1 cellular context compared by ENCODE assay signal in the genomic region with DNA sequence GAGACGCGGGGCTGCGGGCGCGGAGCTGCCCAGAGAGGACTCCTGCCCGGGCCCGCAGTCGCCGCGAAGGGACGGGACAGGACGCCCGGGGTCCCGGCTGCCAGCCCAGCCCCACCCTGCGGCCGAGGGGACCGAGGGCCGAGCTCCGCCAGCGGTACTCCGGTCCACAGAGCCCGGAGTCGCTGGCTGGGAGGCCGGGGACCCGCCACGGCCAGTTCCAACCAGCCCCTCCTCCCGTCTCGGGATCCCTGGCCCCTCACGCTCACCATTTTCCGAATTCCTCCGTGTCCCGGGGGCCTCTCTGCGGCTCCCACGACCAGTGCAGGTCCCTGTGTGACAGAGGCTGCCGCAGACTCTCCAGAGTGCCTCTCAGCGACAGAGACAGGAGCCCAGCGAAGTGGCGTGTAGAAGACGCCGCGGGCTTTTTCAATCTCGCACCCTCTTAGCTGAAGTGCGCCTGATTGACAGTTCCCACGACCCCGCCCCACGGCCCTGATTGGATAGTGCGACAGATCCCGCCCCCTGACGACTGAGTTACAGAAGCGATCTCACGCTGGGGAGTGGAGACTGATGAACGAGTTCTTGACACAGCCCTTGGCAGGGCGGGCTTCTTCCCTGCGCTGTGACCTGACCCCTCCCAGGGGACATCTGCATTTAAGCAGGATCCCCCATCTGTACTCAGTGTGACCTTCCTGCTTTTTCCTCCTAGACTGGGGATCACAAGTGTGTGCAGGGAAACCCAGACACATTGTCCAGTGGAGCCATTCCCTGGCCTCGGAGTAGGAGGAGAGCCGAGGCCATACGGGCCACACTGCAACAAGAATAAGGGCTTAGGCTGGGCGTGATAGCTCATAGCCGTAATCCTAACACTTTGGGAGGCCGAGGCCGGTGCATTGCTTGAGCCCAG.
A peak's percentile ranks its signal among the peaks of the same experiment; 100 is the strongest.
TF ChIP-seq lines count a peak whose summit lies in the region.

No MANE protein-coding gene starts in this region.

TF ChIP-seq in K562, 482 proteins besides CTCF, POLR2A, EP300 and RAD21 (continued from another document and continues in another):
- TF ChIP-seq, protein P1, sequence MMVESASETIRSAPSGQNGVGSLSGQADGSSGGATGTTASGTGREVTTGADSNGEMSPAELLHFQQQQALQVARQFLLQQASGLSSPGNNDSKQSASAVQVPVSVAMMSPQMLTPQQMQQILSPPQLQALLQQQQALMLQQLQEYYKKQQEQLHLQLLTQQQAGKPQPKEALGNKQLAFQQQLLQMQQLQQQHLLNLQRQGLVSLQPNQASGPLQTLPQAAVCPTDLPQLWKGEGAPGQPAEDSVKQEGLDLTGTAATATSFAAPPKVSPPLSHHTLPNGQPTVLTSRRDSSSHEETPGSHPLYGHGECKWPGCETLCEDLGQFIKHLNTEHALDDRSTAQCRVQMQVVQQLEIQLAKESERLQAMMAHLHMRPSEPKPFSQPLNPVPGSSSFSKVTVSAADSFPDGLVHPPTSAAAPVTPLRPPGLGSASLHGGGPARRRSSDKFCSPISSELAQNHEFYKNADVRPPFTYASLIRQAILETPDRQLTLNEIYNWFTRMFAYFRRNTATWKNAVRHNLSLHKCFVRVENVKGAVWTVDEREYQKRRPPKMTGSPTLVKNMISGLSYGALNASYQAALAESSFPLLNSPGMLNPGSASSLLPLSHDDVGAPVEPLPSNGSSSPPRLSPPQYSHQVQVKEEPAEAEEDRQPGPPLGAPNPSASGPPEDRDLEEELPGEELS (CRISPR knock-in tag; IDR thresholded peaks at IDR 0.05; ENCODE audit: borderline replicate concordance): no peak
- no peak for TF ChIP-seq ZZZ3 (IDR thresholded peaks at IDR 0.05)
- TF ChIP-seq TCF7 (IDR thresholded peaks at IDR 0.05; ENCODE audit: borderline replicate concordance): no peak
- TF ChIP-seq ZNF146 (CRISPR knock-in tag; IDR thresholded peaks at IDR 0.05; ENCODE audit: unreplicated experiment): no peak
- TF ChIP-seq HMG20A (CRISPR knock-in tag; conservative IDR thresholded peaks at IDR 0.05): no peak
- peak; percentile 51; the same call in 1 of the 2 replicates for TF ChIP-seq CBFB (CRISPR knock-in tag; IDR thresholded peaks at IDR 0.05)
- TF ChIP-seq, protein P2, sequence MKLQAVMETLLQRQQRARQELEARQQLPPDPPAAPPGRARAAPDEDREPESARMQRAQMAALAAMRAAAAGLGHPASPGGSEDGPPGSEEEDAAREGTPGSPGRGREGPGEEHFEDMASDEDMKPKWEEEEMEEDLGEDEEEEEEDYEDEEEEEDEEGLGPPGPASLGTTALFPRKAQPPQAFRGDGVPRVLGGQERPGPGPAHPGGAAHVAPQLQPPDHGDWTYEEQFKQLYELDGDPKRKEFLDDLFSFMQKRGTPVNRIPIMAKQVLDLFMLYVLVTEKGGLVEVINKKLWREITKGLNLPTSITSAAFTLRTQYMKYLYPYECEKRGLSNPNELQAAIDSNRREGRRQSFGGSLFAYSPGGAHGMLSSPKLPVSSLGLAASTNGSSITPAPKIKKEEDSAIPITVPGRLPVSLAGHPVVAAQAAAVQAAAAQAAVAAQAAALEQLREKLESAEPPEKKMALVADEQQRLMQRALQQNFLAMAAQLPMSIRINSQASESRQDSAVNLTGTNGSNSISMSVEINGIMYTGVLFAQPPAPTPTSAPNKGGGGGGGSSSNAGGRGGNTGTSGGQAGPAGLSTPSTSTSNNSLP (IDR thresholded peaks at IDR 0.05; ENCODE audit: borderline replicate concordance, low read depth, low read length): no peak
- no peak for TF ChIP-seq RFX1 (IDR thresholded peaks at IDR 0.05)
- TF ChIP-seq BMI1 (IDR thresholded peaks at IDR 0.05; ENCODE audit: low read length): no peak
- TF ChIP-seq ZNF232 (CRISPR knock-in tag; IDR thresholded peaks at IDR 0.05): no peak
- peak; percentile 77 for TF ChIP-seq FOS (IDR thresholded peaks at IDR 0.05; ENCODE audit: extremely low read depth, insufficient read length)
- TF ChIP-seq ZNF583 (CRISPR knock-in tag; IDR thresholded peaks at IDR 0.05): no peak
- no peak for TF ChIP-seq POU5F1 (IDR thresholded peaks at IDR 0.05; ENCODE audit: borderline replicate concordance, low read depth, low read length, partially characterized antibody)
- TF ChIP-seq HEY1 (CRISPR knock-in tag; IDR thresholded peaks at IDR 0.05; ENCODE audit: borderline replicate concordance): no peak
- TF ChIP-seq, protein P3, sequence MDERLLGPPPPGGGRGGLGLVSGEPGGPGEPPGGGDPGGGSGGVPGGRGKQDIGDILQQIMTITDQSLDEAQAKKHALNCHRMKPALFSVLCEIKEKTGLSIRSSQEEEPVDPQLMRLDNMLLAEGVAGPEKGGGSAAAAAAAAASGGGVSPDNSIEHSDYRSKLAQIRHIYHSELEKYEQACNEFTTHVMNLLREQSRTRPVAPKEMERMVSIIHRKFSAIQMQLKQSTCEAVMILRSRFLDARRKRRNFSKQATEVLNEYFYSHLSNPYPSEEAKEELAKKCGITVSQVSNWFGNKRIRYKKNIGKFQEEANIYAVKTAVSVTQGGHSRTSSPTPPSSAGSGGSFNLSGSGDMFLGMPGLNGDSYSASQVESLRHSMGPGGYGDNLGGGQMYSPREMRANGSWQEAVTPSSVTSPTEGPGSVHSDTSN (CRISPR knock-in tag; IDR thresholded peaks at IDR 0.05; ENCODE audit: low read depth): peak; percentile 82
- TF ChIP-seq, protein P3 (tag; conservative IDR thresholded peaks at IDR 0.05; ENCODE audit: low read depth): peak; percentile 95
- no peak for TF ChIP-seq FIP1L1 (IDR thresholded peaks at IDR 0.05; ENCODE audit: low read depth, low read length, poor library complexity, severe bottlenecking)
- TF ChIP-seq PURB (CRISPR knock-in tag; IDR thresholded peaks at IDR 0.05; ENCODE audit: low read depth): no peak
- TF ChIP-seq ZNF41 (CRISPR knock-in tag; conservative IDR thresholded peaks at IDR 0.05): no peak
- TF ChIP-seq RFX7 (CRISPR knock-in tag; IDR thresholded peaks at IDR 0.05): no peak
- TF ChIP-seq, protein P4, sequence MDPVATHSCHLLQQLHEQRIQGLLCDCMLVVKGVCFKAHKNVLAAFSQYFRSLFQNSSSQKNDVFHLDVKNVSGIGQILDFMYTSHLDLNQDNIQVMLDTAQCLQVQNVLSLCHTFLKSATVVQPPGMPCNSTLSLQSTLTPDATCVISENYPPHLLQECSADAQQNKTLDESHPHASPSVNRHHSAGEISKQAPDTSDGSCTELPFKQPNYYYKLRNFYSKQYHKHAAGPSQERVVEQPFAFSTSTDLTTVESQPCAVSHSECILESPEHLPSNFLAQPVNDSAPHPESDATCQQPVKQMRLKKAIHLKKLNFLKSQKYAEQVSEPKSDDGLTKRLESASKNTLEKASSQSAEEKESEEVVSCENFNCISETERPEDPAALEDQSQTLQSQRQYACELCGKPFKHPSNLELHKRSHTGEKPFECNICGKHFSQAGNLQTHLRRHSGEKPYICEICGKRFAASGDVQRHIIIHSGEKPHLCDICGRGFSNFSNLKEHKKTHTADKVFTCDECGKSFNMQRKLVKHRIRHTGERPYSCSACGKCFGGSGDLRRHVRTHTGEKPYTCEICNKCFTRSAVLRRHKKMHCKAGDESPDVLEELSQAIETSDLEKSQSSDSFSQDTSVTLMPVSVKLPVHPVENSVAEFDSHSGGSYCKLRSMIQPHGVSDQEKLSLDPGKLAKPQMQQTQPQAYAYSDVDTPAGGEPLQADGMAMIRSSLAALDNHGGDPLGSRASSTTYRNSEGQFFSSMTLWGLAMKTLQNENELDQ (CRISPR knock-in tag; IDR thresholded peaks at IDR 0.05; ENCODE audit: borderline replicate concordance): no peak
- no peak for TF ChIP-seq FOXK2 (conservative IDR thresholded peaks at IDR 0.05 in 1 of 2, IDR thresholded peaks at IDR 0.05 in 1 of 2; ENCODE audit: low read depth in 2 of 2)
- TF ChIP-seq CBX1 (IDR thresholded peaks at IDR 0.05; ENCODE audit: low read depth): peak; percentile 93; the same call in 1 of the 2 replicates
- TF ChIP-seq ZNF3 (CRISPR knock-in tag; IDR thresholded peaks at IDR 0.05): no peak
- TF ChIP-seq, protein P5, sequence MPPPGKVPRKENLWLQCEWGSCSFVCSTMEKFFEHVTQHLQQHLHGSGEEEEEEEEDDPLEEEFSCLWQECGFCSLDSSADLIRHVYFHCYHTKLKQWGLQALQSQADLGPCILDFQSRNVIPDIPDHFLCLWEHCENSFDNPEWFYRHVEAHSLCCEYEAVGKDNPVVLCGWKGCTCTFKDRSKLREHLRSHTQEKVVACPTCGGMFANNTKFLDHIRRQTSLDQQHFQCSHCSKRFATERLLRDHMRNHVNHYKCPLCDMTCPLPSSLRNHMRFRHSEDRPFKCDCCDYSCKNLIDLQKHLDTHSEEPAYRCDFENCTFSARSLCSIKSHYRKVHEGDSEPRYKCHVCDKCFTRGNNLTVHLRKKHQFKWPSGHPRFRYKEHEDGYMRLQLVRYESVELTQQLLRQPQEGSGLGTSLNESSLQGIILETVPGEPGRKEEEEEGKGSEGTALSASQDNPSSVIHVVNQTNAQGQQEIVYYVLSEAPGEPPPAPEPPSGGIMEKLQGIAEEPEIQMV (tag; conservative IDR thresholded peaks at IDR 0.05; ENCODE audit: low read depth): no peak
- no peak for TF ChIP-seq ZNF134 (CRISPR knock-in tag; conservative IDR thresholded peaks at IDR 0.05)
- TF ChIP-seq WHSC1 (IDR thresholded peaks at IDR 0.05; ENCODE audit: low read length): no peak
- TF ChIP-seq NELFE (IDR thresholded peaks at IDR 0.05; ENCODE audit: insufficient read depth, insufficient read length): no peak
- TF ChIP-seq SAP30 (IDR thresholded peaks at IDR 0.05; ENCODE audit: borderline replicate concordance, insufficient read depth, low read depth, low read length, poor library complexity, severe bottlenecking): peak; percentile 80
- TF ChIP-seq NCOA2 (IDR thresholded peaks at IDR 0.05; ENCODE audit: partially characterized antibody in 2 of 2): no peak
- TF ChIP-seq RBM22 (IDR thresholded peaks at IDR 0.05; ENCODE audit: low read depth, low read length, poor library complexity, severe bottlenecking): no peak
- TF ChIP-seq FOXA3 (CRISPR knock-in tag; conservative IDR thresholded peaks at IDR 0.05 in 1 of 2, IDR thresholded peaks at IDR 0.05 in 1 of 2): no peak
- no peak for TF ChIP-seq ZNF384 (IDR thresholded peaks at IDR 0.05; ENCODE audit: low read depth, low read length)
- TF ChIP-seq CEBPG (CRISPR knock-in tag; IDR thresholded peaks at IDR 0.05): no peak
- no peak for TF ChIP-seq CEBPG (tag; conservative IDR thresholded peaks at IDR 0.05 in 1 of 2, IDR thresholded peaks at IDR 0.05 in 1 of 2)
- TF ChIP-seq MTA3 (IDR thresholded peaks at IDR 0.05; ENCODE audit: borderline replicate concordance): 0 out of 2 replicates have a peak, but pooled peaks have one; percentile 50
- TF ChIP-seq, protein P6, sequence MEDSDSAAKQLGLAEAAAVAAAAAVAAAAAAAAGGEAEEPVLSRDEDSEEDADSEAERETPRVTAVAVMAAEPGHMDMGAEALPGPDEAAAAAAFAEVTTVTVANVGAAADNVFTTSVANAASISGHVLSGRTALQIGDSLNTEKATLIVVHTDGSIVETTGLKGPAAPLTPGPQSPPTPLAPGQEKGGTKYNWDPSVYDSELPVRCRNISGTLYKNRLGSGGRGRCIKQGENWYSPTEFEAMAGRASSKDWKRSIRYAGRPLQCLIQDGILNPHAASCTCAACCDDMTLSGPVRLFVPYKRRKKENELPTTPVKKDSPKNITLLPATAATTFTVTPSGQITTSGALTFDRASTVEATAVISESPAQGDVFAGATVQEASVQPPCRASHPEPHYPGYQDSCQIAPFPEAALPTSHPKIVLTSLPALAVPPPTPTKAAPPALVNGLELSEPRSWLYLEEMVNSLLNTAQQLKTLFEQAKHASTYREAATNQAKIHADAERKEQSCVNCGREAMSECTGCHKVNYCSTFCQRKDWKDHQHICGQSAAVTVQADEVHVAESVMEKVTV (CRISPR knock-in tag; IDR thresholded peaks at IDR 0.05): no peak
- TF ChIP-seq, protein P7, sequence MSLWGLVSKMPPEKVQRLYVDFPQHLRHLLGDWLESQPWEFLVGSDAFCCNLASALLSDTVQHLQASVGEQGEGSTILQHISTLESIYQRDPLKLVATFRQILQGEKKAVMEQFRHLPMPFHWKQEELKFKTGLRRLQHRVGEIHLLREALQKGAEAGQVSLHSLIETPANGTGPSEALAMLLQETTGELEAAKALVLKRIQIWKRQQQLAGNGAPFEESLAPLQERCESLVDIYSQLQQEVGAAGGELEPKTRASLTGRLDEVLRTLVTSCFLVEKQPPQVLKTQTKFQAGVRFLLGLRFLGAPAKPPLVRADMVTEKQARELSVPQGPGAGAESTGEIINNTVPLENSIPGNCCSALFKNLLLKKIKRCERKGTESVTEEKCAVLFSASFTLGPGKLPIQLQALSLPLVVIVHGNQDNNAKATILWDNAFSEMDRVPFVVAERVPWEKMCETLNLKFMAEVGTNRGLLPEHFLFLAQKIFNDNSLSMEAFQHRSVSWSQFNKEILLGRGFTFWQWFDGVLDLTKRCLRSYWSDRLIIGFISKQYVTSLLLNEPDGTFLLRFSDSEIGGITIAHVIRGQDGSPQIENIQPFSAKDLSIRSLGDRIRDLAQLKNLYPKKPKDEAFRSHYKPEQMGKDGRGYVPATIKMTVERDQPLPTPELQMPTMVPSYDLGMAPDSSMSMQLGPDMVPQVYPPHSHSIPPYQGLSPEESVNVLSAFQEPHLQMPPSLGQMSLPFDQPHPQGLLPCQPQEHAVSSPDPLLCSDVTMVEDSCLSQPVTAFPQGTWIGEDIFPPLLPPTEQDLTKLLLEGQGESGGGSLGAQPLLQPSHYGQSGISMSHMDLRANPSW (CRISPR knock-in tag; IDR thresholded peaks at IDR 0.05): no peak
- TF ChIP-seq, protein P8, sequence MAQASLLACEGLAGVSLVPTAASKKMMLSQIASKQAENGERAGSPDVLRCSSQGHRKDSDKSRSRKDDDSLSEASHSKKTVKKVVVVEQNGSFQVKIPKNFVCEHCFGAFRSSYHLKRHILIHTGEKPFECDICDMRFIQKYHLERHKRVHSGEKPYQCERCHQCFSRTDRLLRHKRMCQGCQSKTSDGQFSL (CRISPR knock-in tag; IDR thresholded peaks at IDR 0.05): no peak
- TF ChIP-seq, protein P8 (tag; IDR thresholded peaks at IDR 0.05): no peak
- no peak for TF ChIP-seq FOXM1 (IDR thresholded peaks at IDR 0.05; ENCODE audit: low read depth)
- TF ChIP-seq FOXM1 (CRISPR knock-in tag; IDR thresholded peaks at IDR 0.05; ENCODE audit: low read depth): no peak
- no peak for TF ChIP-seq ARID1B (IDR thresholded peaks at IDR 0.05)
- TF ChIP-seq NR3C1 (CRISPR knock-in tag; IDR thresholded peaks at IDR 0.05): no peak
- TF ChIP-seq BCL6 (CRISPR knock-in tag; IDR thresholded peaks at IDR 0.05): no peak
- TF ChIP-seq ZBTB8A (IDR thresholded peaks at IDR 0.05; ENCODE audit: partially characterized antibody): no peak
- TF ChIP-seq ETS2 (tag; IDR thresholded peaks at IDR 0.05; ENCODE audit: borderline replicate concordance, poor library complexity, severe bottlenecking): no peak
- TF ChIP-seq HNRNPL (IDR thresholded peaks at IDR 0.05; ENCODE audit: low read depth, low read length): no peak
- TF ChIP-seq E2F3 (CRISPR knock-in tag; IDR thresholded peaks at IDR 0.05): no peak
- no peak for TF ChIP-seq BCOR (IDR thresholded peaks at IDR 0.05)
